Comparison of ENCODE assay signal across 1 cellular context in genomic region chr1:15892857-15893599, GRCh38.
TF ChIP-seq lines count a peak whose summit lies in the region.

No MANE protein-coding gene starts in this region.

TF ChIP-seq in IMR-90, 13 proteins besides CTCF, POLR2A, EP300 and RAD21:
- TF ChIP-seq MAZ (IDR thresholded peaks at IDR 0.05; ENCODE audit: borderline replicate concordance, low read depth, low read length) (0 out of 2 replicates have a peak, but pooled peaks have one; percentile 25), MAFK (IDR thresholded peaks at IDR 0.05; ENCODE audit: low read depth, low read length) (peak; percentile 87), NFE2L2 (IDR thresholded peaks at IDR 0.05; ENCODE audit: low read depth, low read length) (peak; percentile 99)
TF ChIP-seq in IMR-90: peak in this region for 3; not testable (repeated sequence) for 10.
